ENCODE assay signal across 14 cellular contexts in genomic region chr10:132189810-132190422, GRCh38. TPM values are rescaled to one million over a fixed set of nuclear protein-coding genes. Genes with fewer than 3 reads are reported as not detected.
"Had no signal": no experiment of that assay in that cellular context is flagged by ENCODE, and none has a peak within 500 bp of the region (broad histone marks: within the 10 kb centered on the region; RNA-seq: fewer than 3 reads in every experiment).

No MANE protein-coding gene starts in this region.

- DNase-seq: activated CD4-positive, alpha-beta T cell treated with anti-CD3 and anti-CD28 coated beads for 1 hour; activated CD4-positive, alpha-beta T cell treated with anti-CD3 and anti-CD28 coated beads, Interleukin-2, amount 50 U/mL, for 1 hour; activated CD8-positive, alpha-beta T cell treated with anti-CD3 and anti-CD28 coated beads, Interleukin-2, amount 10 ng/mL, durations not matched to agents 7 days and 5 days; activated gamma-delta T cell treated with Interleukin-2 at 50 U/mL for 16 hours; activated naive CD8-positive, alpha-beta T cell treated with anti-CD3 and anti-CD28 coated beads, Interleukin-2, amount 10 ng/mL, durations not matched to agents 7 days and 5 days; amygdala; cortex of kidney; immature natural killer cell; kidney glomerular epithelial cell; stimulated activated CD4-positive, alpha-beta T cell treated with anti-CD3 and anti-CD28 coated beads, Interleukin-4, amount 100 ng/mL, for 4 hours; stimulated activated naive CD8-positive, alpha-beta T cell treated with anti-CD3 and anti-CD28 coated beads, Interleukin-15, Interleukin-2, amounts not matched to agents 100 U/mL and 50 U/mL, for 24 hours; thyroid gland had no signal

- H3K36me3 ChIP-seq: thyroid gland had no signal

- H3K4me3 Mint-ChIP-seq: activated CD8-positive, alpha-beta T cell treated with anti-CD3 and anti-CD28 coated beads, Interleukin-2, amount 10 ng/mL, durations not matched to agents 7 days and 5 days; activated naive CD8-positive, alpha-beta T cell treated with anti-CD3 and anti-CD28 coated beads, Interleukin-2, amount 10 ng/mL, durations not matched to agents 7 days and 5 days had no signal

- ATAC-seq: activated CD8-positive, alpha-beta T cell treated with anti-CD3 and anti-CD28 coated beads, Interleukin-2, amount 10 ng/mL, durations not matched to agents 7 days and 5 days; SK-N-SH treated with all-trans-retinoic acid at 6 μM for 48 hours; stimulated activated naive CD8-positive, alpha-beta T cell treated with anti-CD3 and anti-CD28 coated beads, Interleukin-15, Interleukin-2, amounts not matched to agents 100 U/mL and 50 U/mL, for 24 hours had no signal

- H3K36me3 Mint-ChIP-seq: activated naive CD8-positive, alpha-beta T cell treated with anti-CD3 and anti-CD28 coated beads, Interleukin-2, amount 10 ng/mL, durations not matched to agents 7 days and 5 days; immature natural killer cell had no signal

- H3K4me3 ChIP-seq: thyroid gland had no signal

- H3K27ac Mint-ChIP-seq: activated CD8-positive, alpha-beta T cell treated with anti-CD3 and anti-CD28 coated beads, Interleukin-2, amount 10 ng/mL, durations not matched to agents 7 days and 5 days; activated naive CD8-positive, alpha-beta T cell treated with anti-CD3 and anti-CD28 coated beads, Interleukin-2, amount 10 ng/mL, durations not matched to agents 7 days and 5 days; activated T-helper 1 cell treated with anti-CD3 and anti-CD28 coated beads, Interleukin-12 subunit alpha, Interleukin-12 subunit beta, Interleukin-2, Interleukin-4 antibody, amounts not matched to agents 30 ng/mL and 10 ng/mL and 1 ng/mL, durations not matched to agents 14 hours and 24 hours and 36 hours; immature natural killer cell had no signal

- H3K27ac ChIP-seq: thyroid gland had no signal

- H3K9me3 ChIP-seq: thyroid gland had no signal

- H3K9me3 Mint-ChIP-seq: activated T-helper 1 cell treated with anti-CD3 and anti-CD28 coated beads, Interleukin-12 subunit alpha, Interleukin-12 subunit beta, Interleukin-2, Interleukin-4 antibody, amounts not matched to agents 30 ng/mL and 10 ng/mL and 1 ng/mL, durations not matched to agents 14 hours and 24 hours and 36 hours had no signal

RNA-seq across cellular contexts. Expression of gene DPYSL4, which starts 3.2 kb away (rescaled TPM):
- polyA plus RNA-seq: immature natural killer cell had no signal
